ENCODE assay signal across 8 cellular contexts in genomic region chr1:201955750-201956143, GRCh38. TPM values are rescaled to one million over a fixed set of nuclear protein-coding genes. Genes with fewer than 3 reads are reported as not detected.
DNase-seq lines count a peak whose midpoint lies in the region; ATAC-seq and TF ChIP-seq lines count a peak whose summit lies in the region.

No MANE protein-coding gene starts in this region.

- peaks cover 10% of the 10 kb centered on the region for H3K4me1 ChIP-seq in osteoblast (ENCODE audit: insufficient read depth, low read length)

- H3K4me3 ChIP-seq in GM12865 (ENCODE audit: low read depth, low read length) (peak overlapping the region; percentile 81), osteoblast (ENCODE audit: insufficient read depth, low read length) (peak overlapping the region; percentile 95)

- H3K27me3 ChIP-seq in osteoblast (ENCODE audit: insufficient read depth, low read length): no peaks in the 10 kb centered on the region

- H3K27ac ChIP-seq in osteoblast (ENCODE audit: low read depth, low read length): peak overlapping the region; percentile 82

- TF ChIP-seq CTCF in GM12865 (IDR thresholded peaks at IDR 0.05; ENCODE audit: insufficient read depth, low read depth, low read length, missing control alignments): no peak
- no peak for TF ChIP-seq CTCF in osteoblast (IDR thresholded peaks at IDR 0.05; ENCODE audit: extremely low read depth, low read depth, low read length)

- peaks cover 4% of the 10 kb centered on the region for H4K20me1 ChIP-seq in osteoblast (ENCODE audit: insufficient read depth, low read length)

- ATAC-seq in activated CD4-positive, CD25-positive, alpha-beta regulatory T cell treated with anti-CD3 and anti-CD28 coated beads, Interleukin-2, amount 50 U/mL, for 24 hours: no peak
- no peak for ATAC-seq in GM18873 (IDR thresholded peaks at IDR 0.05; ENCODE audit: low FRiP score, unreplicated experiment)

- H2AFZ ChIP-seq in osteoblast (ENCODE audit: low read length): peak overlapping the region; percentile 97

- peaks cover 39% of the 10 kb centered on the region for H3K79me2 ChIP-seq in osteoblast (ENCODE audit: insufficient read depth, low read length)

- H3K4me2 ChIP-seq in osteoblast (ENCODE audit: insufficient read depth, low read length): peak overlapping the region; percentile 92

- DNase-seq in GM12865 (ENCODE audit: low read depth): no peak
- DNase-seq in MV-4-11 (lab: John Stamatoyannopoulos, UW): peak; percentile 41
- peak; percentile 46 for DNase-seq in effector CD8-positive, alpha-beta T cell (lab: John Stamatoyannopoulos, UW)
- no peak for DNase-seq in osteoblast (ENCODE audit: insufficient read length, low spot score, missing footprints)
- DNase-seq in NK-92 treated with Interleukin-12 subunit alpha and Interleukin-12 subunit beta, amount 100 ng/mL, for 24 hours (lab: John Stamatoyannopoulos, UW): no peak
- no peak for DNase-seq in SHP77 (lab: John Stamatoyannopoulos, UW)

- no peaks in the 10 kb centered on the region for H3K9me3 ChIP-seq in osteoblast (ENCODE audit: low read depth, low read length)

- H3K36me3 ChIP-seq in osteoblast (ENCODE audit: insufficient read depth, low read length): peaks cover 28% of the 10 kb centered on the region

RNA-seq across cellular contexts. Expression of gene TIMM17A, which starts 0.4 kb away (rescaled TPM):
- 35.7 and 38.7 TPM in 2 replicates for total RNA-seq in osteoblast

RNA-seq across cellular contexts. Expression of gene LMOD1, which starts 9.4 kb away (rescaled TPM):
- 17.1 and 21.7 TPM in 2 replicates for total RNA-seq in osteoblast

RNA-seq across cellular contexts. Expression of gene RNPEP, which starts 26.7 kb away (rescaled TPM):
- total RNA-seq in osteoblast: 64.8 and 74.2 TPM in 2 replicates

RNA-seq across cellular contexts. Expression of gene ELF3, which starts 54.6 kb away (rescaled TPM):
- total RNA-seq in osteoblast: under 0.01 TPM in 2 replicates

Comparison
In these comparisons a context has a peak if more than half of its experiments do, and no peak if none do; other contexts are left out.
1. DNase-seq: peak in MV-4-11 (single experiment) and effector CD8-positive, alpha-beta T cell (single experiment); none in GM12865 (single experiment), osteoblast (single experiment), NK-92 treated with Interleukin-12 subunit alpha and Interleukin-12 subunit beta, amount 100 ng/mL, for 24 hours (single experiment) and SHP77 (0 of 2).